In the genomic region with DNA sequence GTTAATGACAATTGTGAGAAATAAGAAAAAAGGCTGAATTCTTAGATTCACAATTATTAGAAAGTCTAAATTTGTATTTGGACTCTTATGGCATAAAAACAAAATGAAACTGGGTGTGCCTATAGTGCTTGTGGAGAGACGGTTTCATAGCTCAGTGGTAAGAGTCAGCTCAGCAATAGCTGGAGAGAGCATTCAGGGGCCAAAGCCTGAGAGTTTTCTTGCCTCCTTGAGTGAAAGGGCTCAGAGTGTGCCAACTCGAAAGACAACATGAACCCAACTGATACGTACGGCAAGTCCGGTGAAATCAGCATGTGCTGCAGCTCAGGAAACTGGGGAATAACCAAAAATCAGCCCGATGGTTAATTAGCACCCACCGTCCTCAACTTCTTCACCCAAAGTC, we compare ENCODE assay signal across 3 cellular contexts.
"Had no signal": no experiment of that assay in that cellular context is flagged by ENCODE, and none has a peak within 500 bp of the region (broad histone marks: within the 10 kb centered on the region; RNA-seq: fewer than 3 reads in every experiment).

No MANE protein-coding gene starts in this region.

- DNase-seq: GDM1, GF-D8 had no signal

- H3K4me3 ChIP-seq: GM12878 had no signal

- ATAC-seq: GM12878 had no signal
